ENCODE assay signal across 8 cellular contexts in genomic region chr4:40672528-40673522, GRCh38. TPM values are rescaled to one million over a fixed set of nuclear protein-coding genes. Genes with fewer than 3 reads are reported as not detected.
DNase-seq lines count a peak whose midpoint lies in the region; ATAC-seq, FAIRE-seq and TF ChIP-seq lines count a peak whose summit lies in the region.

No MANE protein-coding gene starts in this region.

- 11% methylated on average over 15 of the region's 15 CpGs for WGBS in A549 (ENCODE audit: missing lambda C conversion rate)
- 54 to 63% (median 60%) methylated on average over 15 of the region's 15 CpGs for WGBS in heart left ventricle, 4 donors
- 6% methylated on average over 15 of the region's 15 CpGs for WGBS in smooth muscle cell (ENCODE audit: low lambda C conversion rate)

- peak; percentile 99 for FAIRE-seq in A549 (lab: Jason Lieb, UNC)

- TF ChIP-seq CTCF in A549 (IDR thresholded peaks at IDR 0.05) (no peak), heart left ventricle (IDR thresholded peaks at IDR 0.05) (no peak), smooth muscle cell (IDR thresholded peaks at IDR 0.05; ENCODE audit: borderline replicate concordance, insufficient read depth, poor library complexity, severe bottlenecking) (no peak)

- H3K9me3 ChIP-seq in A549 (no peaks in the 10 kb centered on the region), heart left ventricle (no peaks in the 10 kb centered on the region), smooth muscle cell (replicated peaks; ENCODE audit: low read depth) (no peaks in the 10 kb centered on the region)

- peak overlapping the region; percentile 81 for H2AFZ ChIP-seq in smooth muscle cell (ENCODE audit: low read depth)

- peaks cover 25% of the 10 kb centered on the region for H3F3A ChIP-seq in smooth muscle cell (ENCODE audit: low read depth)

- no peaks in the 10 kb centered on the region for H3K27me3 Mint-ChIP-seq in activated T-cell treated with anti-CD3 and anti-CD28 coated beads, Interleukin-2, amount 50 U/mL, for 4 hours (ENCODE audit: low read depth)

- no peaks in the 10 kb centered on the region for H3K9me3 Mint-ChIP-seq in activated T-cell treated with anti-CD3 and anti-CD28 coated beads, Interleukin-2, amount 50 U/mL, for 4 hours

- intact Hi-C loops in heart left ventricle (cut with DNase I), result no loop called here

- no peak overlapping the region for H3K4me3 ChIP-seq in A549
- no peak overlapping the region for H3K4me3 ChIP-seq in heart left ventricle
- peak overlapping the region; percentile 10 for H3K4me3 ChIP-seq in smooth muscle cell

- DNase-seq in A549 (ENCODE audit: low read depth in 1 of 2, low spot score in 1 of 2), result peak; percentile 83 to 97
- peak; percentile 29 for DNase-seq in NCI-H2227 treated with DMSO at 0.1 percent for 48 hours (lab: John Stamatoyannopoulos, UW)
- DNase-seq in activated T-cell treated with anti-CD3 and anti-CD28 coated beads, Interleukin-2, amount 50 U/mL, for 4 hours, result no peak
- no peak for DNase-seq in heart left ventricle
- peak; percentile 7 for DNase-seq in smooth muscle cell (lab: John Stamatoyannopoulos, UW; ENCODE audit: unreplicated experiment)
- DNase-seq in HuH-7.5 (ENCODE audit: low spot score), result no peak

- no peaks in the 10 kb centered on the region for H3K36me3 ChIP-seq in heart left ventricle
- H3K36me3 ChIP-seq in smooth muscle cell (ENCODE audit: low read depth), result no peaks in the 10 kb centered on the region

- peak overlapping the region; percentile 19 for H3K4me3 Mint-ChIP-seq in activated T-cell treated with anti-CD3 and anti-CD28 coated beads, Interleukin-2, amount 50 U/mL, for 4 hours

- peaks cover 26% of the 10 kb centered on the region for H3K4me1 ChIP-seq in A549
- H3K4me1 ChIP-seq in heart left ventricle, result peaks cover 0 to 22% (median 0%) of the 10 kb centered on the region in 12 donors
- H3K4me1 ChIP-seq in smooth muscle cell (ENCODE audit: low read depth), result peaks cover 21% of the 10 kb centered on the region

- peak in 1 of 2 experiments; percentile 58; a peak in 1 of 5 replicates for TF ChIP-seq EP300 in A549 (IDR thresholded peaks at IDR 0.05)

- H3K27ac ChIP-seq in A549 (peak overlapping the region; percentile 92 to 96), heart left ventricle (peak overlapping the region in 1 of 12 donors; percentile 76), smooth muscle cell (ENCODE audit: low read depth) (peak overlapping the region; percentile 97)

- POLR2A ChIA-PET in A549 (lab: Yijun Ruan, JAX), result interaction anchor here (0.6 to 1.6 kb wide), 7 partner anchors 10 to 96 kb away, joined by 3 to 10 read pairs (median 5); partner anchors contain the start of gene RBM47

- H3K36me3 Mint-ChIP-seq in activated T-cell treated with anti-CD3 and anti-CD28 coated beads, Interleukin-2, amount 50 U/mL, for 4 hours (ENCODE audit: insufficient read depth), result no peaks in the 10 kb centered on the region

- H3K27me3 ChIP-seq in heart left ventricle (no peaks in the 10 kb centered on the region), smooth muscle cell (ENCODE audit: low read depth) (no peaks in the 10 kb centered on the region)

- peak overlapping the region; percentile 67 for H3K4me2 ChIP-seq in A549
- peak overlapping the region; percentile 77 for H3K4me2 ChIP-seq in smooth muscle cell

- no peaks in the 10 kb centered on the region for H3K79me2 ChIP-seq in smooth muscle cell (ENCODE audit: low read depth)

- peak overlapping the region; percentile 86 for H3K9ac ChIP-seq in smooth muscle cell (ENCODE audit: low read depth)

- peaks cover 34% of the 10 kb centered on the region for H3K4me1 Mint-ChIP-seq in activated T-cell treated with anti-CD3 and anti-CD28 coated beads, Interleukin-2, amount 50 U/mL, for 4 hours (ENCODE audit: low read depth)

- no peaks in the 10 kb centered on the region for H4K20me1 ChIP-seq in smooth muscle cell (ENCODE audit: low read depth)

- TF ChIP-seq POLR2A in A549 (IDR thresholded peaks at IDR 0.05; ENCODE audit: low read length), result no peak
- TF ChIP-seq POLR2A in heart left ventricle (IDR thresholded peaks at IDR 0.05), result no peak

- CTCF ChIA-PET in A549 (lab: Yijun Ruan, JAX), result interaction anchor here (1.2 kb wide), 1 partner anchor 21 kb away, joined by 3 read pairs; no protein-coding TSS in a partner anchor

- no peak for TF ChIP-seq RAD21 in A549 (conservative IDR thresholded peaks at IDR 0.05 in 1 of 2, IDR thresholded peaks at IDR 0.05 in 1 of 2)

- ATAC-seq in A549 (peak; percentile 96 to 99), GM18502 (IDR thresholded peaks at IDR 0.05; ENCODE audit: poor library complexity, unreplicated experiment) (peak; percentile 87), HG02798 (IDR thresholded peaks at IDR 0.05; ENCODE audit: poor library complexity, unreplicated experiment) (peak; percentile 70), heart left ventricle (peak in 3 of 4 donors; percentile 52 to 74 (median 63))
- peak; percentile 93 for ATAC-seq in activated T-cell treated with anti-CD3 and anti-CD28 coated beads, Interleukin-2, amount 50 U/mL, for 4 hours

TF ChIP-seq in A549, 52 proteins besides CTCF, POLR2A, EP300 and RAD21 (continues in another document):
- TF ChIP-seq CHD2 (IDR thresholded peaks at IDR 0.05; ENCODE audit: low read length, partially characterized antibody), result no peak
- TF ChIP-seq BHLHE40 (IDR thresholded peaks at IDR 0.05; ENCODE audit: low read depth, low read length), result no peak
- TF ChIP-seq MAFK (IDR thresholded peaks at IDR 0.05; ENCODE audit: partially characterized antibody), result peak; percentile 100
- no peak for TF ChIP-seq BCL3 (IDR thresholded peaks at IDR 0.05)
- TF ChIP-seq EHF (CRISPR knock-in tag; IDR thresholded peaks at IDR 0.05), result peak; percentile 78
- no peak for TF ChIP-seq KDM1A (IDR thresholded peaks at IDR 0.05; ENCODE audit: low read depth)
- TF ChIP-seq NFE2L2 (conservative IDR thresholded peaks at IDR 0.05; ENCODE audit: low read length), result peak; percentile 96
- TF ChIP-seq ZFP36 (IDR thresholded peaks at IDR 0.05; ENCODE audit: borderline replicate concordance, partially characterized antibody), result no peak
- TF ChIP-seq ATOH8 (CRISPR knock-in tag; IDR thresholded peaks at IDR 0.05; ENCODE audit: low read depth), result 0 out of 2 replicates have a peak, but pooled peaks have one; percentile 38
- peak; percentile 77; the same call in 1 of the 2 replicates for TF ChIP-seq ZSCAN20 (CRISPR knock-in tag; IDR thresholded peaks at IDR 0.05)
- TF ChIP-seq JUN (IDR thresholded peaks at IDR 0.05), result peak in 1 of 2 experiments; percentile 62; a peak in 2 of 5 replicates
- TF ChIP-seq FOXS1 (CRISPR knock-in tag; IDR thresholded peaks at IDR 0.05), result peak; percentile 43; the same call in 1 of the 2 replicates
- TF ChIP-seq CEBPB (IDR thresholded peaks at IDR 0.05), result no peak; a peak in 1 of 4 replicates
- TF ChIP-seq ZNF302 (CRISPR knock-in tag; IDR thresholded peaks at IDR 0.05), result peak; percentile 53; the same call in 1 of the 2 replicates
- no peak for TF ChIP-seq CHD4 (IDR thresholded peaks at IDR 0.05; ENCODE audit: borderline replicate concordance)
- no peak for TF ChIP-seq ELK1 (IDR thresholded peaks at IDR 0.05; ENCODE audit: low read depth, low read length)
- TF ChIP-seq HOXA7 (CRISPR knock-in tag; IDR thresholded peaks at IDR 0.05), result no peak
- TF ChIP-seq FOSB (CRISPR knock-in tag; IDR thresholded peaks at IDR 0.05), result 0 out of 2 replicates have a peak, but pooled peaks have one; percentile 39

RNA-seq across cellular contexts. Expression of gene RBM47, which starts 43.2 kb away (rescaled TPM):
- polyA plus RNA-seq in A549 (2011; rRNA removed), result 37.3 and 38.1 TPM in 2 replicates
- 53.4 and 68.8 TPM in 2 replicates for polyA plus RNA-seq in A549 (2012; cell fraction: cytosol; rRNA removed)
- polyA plus RNA-seq in A549 (2012; cell fraction: nucleus; rRNA removed), result 63.9 and 115 TPM in 2 replicates
- polyA plus RNA-seq in A549 (2017; fragmentation: RNase III; extraction: RNeasy Plus Mini Kit Qiagen cat#74134 plus additional on column Dnase treatment), result 33.2 to 43.3 TPM (median 41.5 TPM) in 3 replicates
- 37.6 and 44.1 TPM in 2 replicates for polyA minus RNA-seq in A549 (2011; rRNA and poly(A)+ RNA removed)
- total RNA-seq in activated T-cell treated with anti-CD3 and anti-CD28 coated beads, Interleukin-2, amount 50 U/mL, for 4 hours, result 1 to 10 TPM in 2 of 3 donors, under 1 TPM in 1; 0.87 to 1.9 (median 1.1) TPM
- 10 to 100 TPM in 2 of 9 donors, 1 to 10 TPM in 6, under 1 TPM in 1; 1.00 to 29.9 (median 3.8) TPM for total RNA-seq in heart left ventricle
- under 1 TPM; 0.50 to 0.91 TPM for polyA plus RNA-seq in heart left ventricle
- 5.5 and 6.0 TPM in 2 replicates for total RNA-seq in smooth muscle cell
- 3.4 and 3.6 TPM in 2 replicates for polyA plus RNA-seq in smooth muscle cell

Comparison
In these comparisons a context has a peak if more than half of its experiments do, and no peak if none do; other contexts are left out.
1. DNase-seq: peak in A549 (2 of 2), NCI-H2227 treated with DMSO at 0.1 percent for 48 hours (single experiment) and smooth muscle cell (single experiment); none in activated T-cell treated with anti-CD3 and anti-CD28 coated beads, Interleukin-2, amount 50 U/mL, for 4 hours (single experiment), heart left ventricle (0 of 5) and HuH-7.5 (single experiment).
2. Peak in every context shown above with its lines, with median percentiles within 50 percentile points of each other: ATAC-seq.